In genomic region chr14:95998656-95999055, GRCh38 we compare ENCODE assay signal across 9 cellular contexts. TPM values are rescaled to one million over a fixed set of nuclear protein-coding genes. Genes with fewer than 3 reads are reported as not detected.
DNase-seq lines count a peak whose midpoint lies in the region; ATAC-seq and TF ChIP-seq lines count a peak whose summit lies in the region.
"Had no signal": no experiment of that assay in that cellular context is flagged by ENCODE, and none has a peak within 500 bp of the region (broad histone marks: within the 10 kb centered on the region; RNA-seq: fewer than 3 reads in every experiment).

No MANE protein-coding gene starts in this region.

- no peak overlapping the region for H3K27ac ChIP-seq in HEK293 (ENCODE audit: extremely low read depth, low read depth, low read length)
- H3K27ac ChIP-seq in hepatocyte, result no peak overlapping the region

- no peaks in the 10 kb centered on the region for H3K9me2 ChIP-seq in hepatocyte (replicated peaks; ENCODE audit: insufficient read depth)

- in situ Hi-C loops in ACHN (cut with HindIII; ENCODE audit: low pct_ligation_motif_present, low pct_unique_long_range_greater_than_20kb, low sequenced_read_pairs), result no loop called here

- no peaks in the 10 kb centered on the region for H3K4me1 ChIP-seq in HEK293 (ENCODE audit: control insufficient read depth, insufficient read depth, low read length)
- H3K4me1 ChIP-seq in hepatocyte (ENCODE audit: insufficient read depth), result no peaks in the 10 kb centered on the region

- H2AFZ ChIP-seq in hepatocyte, result no peak overlapping the region

- ATAC-seq in SK-N-SH treated with all-trans-retinoic acid at 6 μM for 48 hours, result peak; percentile 80; the same call in 2 of the 3 replicates

- H3K27me3 ChIP-seq in hepatocyte, result peaks cover 6% of the 10 kb centered on the region

- no peaks in the 10 kb centered on the region for H4K20me1 ChIP-seq in hepatocyte (ENCODE audit: insufficient read depth, poor library complexity, severe bottlenecking)

- WGBS in hepatocyte (ENCODE audit: low lambda C conversion rate, missing lambda C conversion rate), result 58% methylated on average over 1 of the region's 1 CpG

- CTCF ChIA-PET in HEK293 (lab: Yijun Ruan, JAX), result interaction anchor here (0.5 to 7.6 kb wide), 27 partner anchors 9 to 470 kb away, joined by 3 to 100 read pairs (median 3); no protein-coding TSS in a partner anchor

- H3K4me2 ChIP-seq in hepatocyte, result no peak overlapping the region

- H3K79me2 ChIP-seq in hepatocyte, result no peaks in the 10 kb centered on the region

- TF ChIP-seq CTCF in HEK293 (tag by site-specific recombination; IDR thresholded peaks at IDR 0.05) (peak; percentile 35; the same call in 1 of the 2 replicates), hepatocyte (IDR thresholded peaks at IDR 0.05; ENCODE audit: poor library complexity) (peak; percentile 53)

- POLR2A ChIA-PET in HEK293 (lab: Yijun Ruan, JAX), result no interaction called here

- no peak overlapping the region for H3K4me3 ChIP-seq in HEK293 (ENCODE audit: low read depth, low read length)
- H3K4me3 ChIP-seq in hepatocyte, result no peak overlapping the region

- DNase-seq in ACHN (peak; percentile 2), hepatocyte (ENCODE audit: low spot score) (no peak), HuH-7 (ENCODE audit: low spot score) (no peak), GM19238 (ENCODE audit: insufficient read length, low spot score) (no peak), activated gamma-delta T cell (lab: John Stamatoyannopoulos, UW) (no peak), UCSD-AML1 (lab: John Stamatoyannopoulos, UW; ENCODE audit: unreplicated experiment) (no peak)
- DNase-seq: stimulated activated CD8-positive, alpha-beta memory T cell treated with anti-CD3 and anti-CD28 coated beads, Interleukin-4, amount 100 ng/mL, for 48 hours had no signal

- H3K9me3 ChIP-seq in HEK293 (ENCODE audit: control insufficient read depth, insufficient read depth, low read depth, low read length) (no peaks in the 10 kb centered on the region), hepatocyte (ENCODE audit: low read depth) (no peaks in the 10 kb centered on the region)

- H3K36me3 ChIP-seq in HEK293 (ENCODE audit: control insufficient read depth in 2 of 2, insufficient read depth in 1 of 2, low read length in 2 of 2) (no peaks in the 10 kb centered on the region), hepatocyte (replicated peaks; ENCODE audit: insufficient read depth, low read depth) (no peaks in the 10 kb centered on the region)

TF ChIP-seq in HEK293, 187 proteins besides CTCF, POLR2A, EP300 and RAD21:
- TF ChIP-seq ZBTB44 (tag by site-specific recombination; IDR thresholded peaks at IDR 0.05), result no peak
- 0 out of 2 replicates have a peak, but pooled peaks have one; percentile 51 for TF ChIP-seq ZNF792 (tag by site-specific recombination; IDR thresholded peaks at IDR 0.05)
- TF ChIP-seq ZNF501 (tag by site-specific recombination; IDR thresholded peaks at IDR 0.05), result no peak
- no peak for TF ChIP-seq ZNF404 (tag by site-specific recombination; IDR thresholded peaks at IDR 0.05)
- no peak for TF ChIP-seq ZNF768 (tag by site-specific recombination; IDR thresholded peaks at IDR 0.05)
- peak; percentile 53 for TF ChIP-seq ZNF654 (tag by site-specific recombination; IDR thresholded peaks at IDR 0.05; ENCODE audit: low read depth)
- TF ChIP-seq TRIM28 (IDR thresholded peaks at IDR 0.05; ENCODE audit: borderline replicate concordance, low read length), result no peak

TF ChIP-seq in SK-N-SH treated with all-trans-retinoic acid at 6 μM for 48 hours, 23 proteins besides CTCF, POLR2A, EP300 and RAD21:
- TF ChIP-seq TSHZ2 (CRISPR knock-in tag; IDR thresholded peaks at IDR 0.05), result no peak
- TF ChIP-seq PATZ1 (CRISPR knock-in tag; IDR thresholded peaks at IDR 0.05; ENCODE audit: borderline replicate concordance), result no peak
- TF ChIP-seq ZC3H10 (CRISPR knock-in tag; IDR thresholded peaks at IDR 0.05), result no peak
- no peak for TF ChIP-seq TOX (CRISPR knock-in tag; IDR thresholded peaks at IDR 0.05; ENCODE audit: borderline replicate concordance)
- no peak for TF ChIP-seq CREB5 (CRISPR knock-in tag; IDR thresholded peaks at IDR 0.05; ENCODE audit: low read depth)
- TF ChIP-seq SNAI2 (CRISPR knock-in tag; IDR thresholded peaks at IDR 0.05), result no peak

RNA-seq across cellular contexts. Expression of gene C14orf132, which starts 40.5 kb away (rescaled TPM):
- 16.3 and 17.0 TPM in 2 replicates for total RNA-seq in hepatocyte
- 19.3 and 26.5 TPM in 2 replicates for polyA plus RNA-seq in hepatocyte
